8 cellular contexts compared by ENCODE assay signal in genomic region chr11:65027213-65028067, GRCh38. TPM values are rescaled to one million over a fixed set of nuclear protein-coding genes. Genes with fewer than 3 reads are reported as not detected.
A peak's percentile ranks its signal among the peaks of the same experiment; 100 is the strongest.
DNase-seq lines count a peak whose midpoint lies in the region; ATAC-seq and TF ChIP-seq lines count a peak whose summit lies in the region.

TSS of gene SNX15 (plus strand) at chr11:65027439. CDS start at chr11:65027538, 99 bp downstream.

- no peaks in the 10 kb centered on the region for H3K36me3 Mint-ChIP-seq in activated T-cell treated with anti-CD3 and anti-CD28 coated beads, Interleukin-2, amount 50 U/mL, for 4 hours (ENCODE audit: insufficient read depth)

- intact Hi-C loops in esophagus muscularis mucosa (cut with DNase I): loop anchor here (5.0 kb wide), 1 partner anchor 110 kb away; the partner anchor contains the start of gene ATG2A

- no peaks in the 10 kb centered on the region for H3K27me3 ChIP-seq in esophagus muscularis mucosa

- TF ChIP-seq CTCF in esophagus muscularis mucosa (IDR thresholded peaks at IDR 0.05): peak; percentile 57 to 79 (median 70)

- H3K9me3 ChIP-seq in esophagus muscularis mucosa: no peaks in the 10 kb centered on the region

- TF ChIP-seq POLR2A in esophagus muscularis mucosa (IDR thresholded peaks at IDR 0.05; ENCODE audit: low read depth): no peak

- H3K4me3 ChIP-seq in esophagus muscularis mucosa: peak within 1 kb of the TSS; percentile 65 to 74 (median 70)

- peaks cover 13% of the 10 kb centered on the region for H3K4me1 Mint-ChIP-seq in activated T-cell treated with anti-CD3 and anti-CD28 coated beads, Interleukin-2, amount 50 U/mL, for 4 hours (ENCODE audit: low read depth)

- no peaks in the 10 kb centered on the region for H3K27me3 Mint-ChIP-seq in activated T-cell treated with anti-CD3 and anti-CD28 coated beads, Interleukin-2, amount 50 U/mL, for 4 hours (ENCODE audit: low read depth)

- no peak for TF ChIP-seq EP300 in esophagus muscularis mucosa (IDR thresholded peaks at IDR 0.05)

- peaks cover 10 to 29% (median 15%) of the 10 kb centered on the region in 4 donors for H3K36me3 ChIP-seq in esophagus muscularis mucosa

- WGBS in esophagus muscularis mucosa: 1% methylated on average over 30 of the region's 51 CpGs

- no peaks in the 10 kb centered on the region for H3K9me3 Mint-ChIP-seq in activated T-cell treated with anti-CD3 and anti-CD28 coated beads, Interleukin-2, amount 50 U/mL, for 4 hours

- DNase-seq in DMS79 treated with DMSO at 0.1 percent for 48 hours (lab: John Stamatoyannopoulos, UW) (peak; percentile 94), KG1 (lab: John Stamatoyannopoulos, UW) (peak; percentile 99), esophagus muscularis mucosa (ENCODE audit: extremely low spot score) (peak; percentile 98), myocyte (ENCODE audit: low read depth) (peak; percentile 98)
- DNase-seq in activated T-cell treated with anti-CD3 and anti-CD28 coated beads, Interleukin-2, amount 50 U/mL, for 4 hours: peak; percentile 83
- peak; percentile 78 to 91 for DNase-seq in stimulated activated CD8-positive, alpha-beta memory T cell treated with anti-CD3 and anti-CD28 coated beads, Interleukin-7, amount 100 ng/mL, for 48 hours (ENCODE audit: extremely low read depth in 1 of 2, low read depth in 1 of 2)

- H3K4me3 Mint-ChIP-seq in activated T-cell treated with anti-CD3 and anti-CD28 coated beads, Interleukin-2, amount 50 U/mL, for 4 hours: peak within 1 kb of the TSS; percentile 82

- H3K27ac ChIP-seq in esophagus muscularis mucosa (replicated peaks in 1 of 4): peak within 1 kb of the TSS; percentile 84 to 92 (median 89)

- peaks cover 11 to 40% (median 27%) of the 10 kb centered on the region in 4 donors for H3K4me1 ChIP-seq in esophagus muscularis mucosa

- ATAC-seq in GM21723 (IDR thresholded peaks at IDR 0.05; ENCODE audit: unreplicated experiment): peak; percentile 86
- ATAC-seq in activated T-cell treated with anti-CD3 and anti-CD28 coated beads, Interleukin-2, amount 50 U/mL, for 4 hours: peak; percentile 92 to 94

TF ChIP-seq in PFSK-1, 5 proteins besides CTCF, POLR2A, EP300 and RAD21:
- TF ChIP-seq FOXP2 (optimal IDR thresholded peaks at IDR 0.05; ENCODE audit: borderline replicate concordance, extremely low read depth, extremely low read length, insufficient read depth) (peak; percentile 24), REST (IDR thresholded peaks at IDR 0.05; ENCODE audit: insufficient read depth in 1 of 2, low read depth in 2 of 2, low read length in 2 of 2) (no peak), SIN3A (IDR thresholded peaks at IDR 0.05; ENCODE audit: borderline replicate concordance, insufficient read depth, low read length) (peak; percentile 96; the same call in 1 of the 2 replicates), TAF1 (IDR thresholded peaks at IDR 0.05; ENCODE audit: borderline replicate concordance, insufficient read depth, low read length) (peak; percentile 64; the same call in 1 of the 2 replicates), POLR2AphosphoS5 (IDR thresholded peaks at IDR 0.05; ENCODE audit: low read depth, low read length) (peak; percentile 80)

RNA-seq across cellular contexts. Expression of gene SNX15, which starts in this region (rescaled TPM):
- polyA plus RNA-seq in PFSK-1 (2012; ENCODE audit: insufficient read length, low read depth): 57.4 TPM
- total RNA-seq in activated T-cell treated with anti-CD3 and anti-CD28 coated beads, Interleukin-2, amount 50 U/mL, for 4 hours: 10 to 100 TPM; 11.5 to 13.5 (median 12.5) TPM
- total RNA-seq in esophagus muscularis mucosa (10 to 100 TPM; 21.2 to 57.1 (median 33.1) TPM), myocyte (12.5 and 21.3 TPM in 2 replicates)
- polyA plus RNA-seq in myocyte (2012): 21.8 TPM

Comparison
In these comparisons a context has a peak if more than half of its experiments do, and no peak if none do; other contexts are left out.
1. Peak in every context shown above with its lines: DNase-seq, ATAC-seq, H3K4me3 ChIP-seq and H3K27ac ChIP-seq.